ENCODE assay signal across 11 cellular contexts in the genomic region with DNA sequence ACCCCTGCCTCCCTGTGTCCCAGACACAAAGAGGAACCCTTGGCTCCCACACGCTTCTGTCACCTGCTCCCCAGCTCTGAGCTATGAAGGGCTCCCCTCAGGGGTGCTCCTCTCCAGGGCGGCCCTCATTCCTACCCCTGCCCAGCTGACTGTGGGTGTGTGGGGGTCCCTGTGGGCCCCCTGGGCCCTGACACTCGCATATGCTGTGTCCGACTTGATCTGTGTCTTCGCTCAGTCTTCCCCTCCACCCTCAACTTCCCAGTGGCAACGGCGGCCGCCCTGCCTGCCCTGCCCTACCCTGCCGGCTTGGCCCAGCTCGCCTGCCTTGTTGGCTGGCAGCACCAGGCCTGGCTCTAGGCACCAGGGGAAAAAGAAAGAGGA. TPM values are rescaled to one million over a fixed set of nuclear protein-coding genes. Genes with fewer than 3 reads are reported as not detected.
DNase-seq lines count a peak whose midpoint lies in the region; ATAC-seq and TF ChIP-seq lines count a peak whose summit lies in the region.
"Had no signal": no experiment of that assay in that cellular context is flagged by ENCODE, and none has a peak within 500 bp of the region (broad histone marks: within the 10 kb centered on the region; RNA-seq: fewer than 3 reads in every experiment).

No MANE protein-coding gene starts in this region.

- peaks cover 17% of the 10 kb centered on the region for H3K4me1 Mint-ChIP-seq in activated naive CD4-positive, alpha-beta T cell treated with anti-CD3 and anti-CD28 coated beads, Interleukin-2, amount 10 ng/mL, durations not matched to agents 7 days and 5 days
- peaks cover 21% of the 10 kb centered on the region for H3K4me1 Mint-ChIP-seq in type B pancreatic cell (ENCODE audit: unreplicated experiment)

- H3K4me1 ChIP-seq in ascending aorta = peaks cover 6 to 26% of the 10 kb centered on the region in 2 donors
- H3K4me1 ChIP-seq in mucosa of stomach (ENCODE audit: control insufficient read depth, insufficient read depth, low read length) = peaks cover 21% of the 10 kb centered on the region
- H3K4me1 ChIP-seq: BE2C had no signal

- H3K36me3 Mint-ChIP-seq in activated naive CD4-positive, alpha-beta T cell treated with anti-CD3 and anti-CD28 coated beads, Interleukin-2, amount 10 ng/mL, durations not matched to agents 7 days and 5 days = peaks cover 3% of the 10 kb centered on the region
- H3K36me3 Mint-ChIP-seq in type B pancreatic cell = no peaks in the 10 kb centered on the region

- CTCF ChIA-PET in activated naive CD4-positive, alpha-beta T cell treated with anti-CD3 and anti-CD28 coated beads, Interleukin-2, amount 10 ng/mL, durations not matched to agents 7 days and 5 days (lab: Charles Lee) = interaction anchor here (1.3 kb wide), 1 partner anchor 165 kb away, joined by 4 read pairs; no protein-coding TSS in a partner anchor

- TF ChIP-seq CTCF in ascending aorta (IDR thresholded peaks at IDR 0.05) (no peak), type B pancreatic cell (conservative IDR thresholded peaks at IDR 0.05) (no peak)

- H3K9ac ChIP-seq in mucosa of stomach (ENCODE audit: low read length) = peak overlapping the region; percentile 50

- H3K27ac ChIP-seq in ascending aorta = peak overlapping the region; percentile 82 to 91

- H3K9me3 Mint-ChIP-seq in activated naive CD4-positive, alpha-beta T cell treated with anti-CD3 and anti-CD28 coated beads, Interleukin-2, amount 10 ng/mL, durations not matched to agents 7 days and 5 days = no peaks in the 10 kb centered on the region
- no peaks in the 10 kb centered on the region for H3K9me3 Mint-ChIP-seq in type B pancreatic cell

- peaks cover 78% of the 10 kb centered on the region for H3K27me3 Mint-ChIP-seq in activated naive CD4-positive, alpha-beta T cell treated with anti-CD3 and anti-CD28 coated beads, Interleukin-2, amount 10 ng/mL, durations not matched to agents 7 days and 5 days
- peaks cover 34% of the 10 kb centered on the region for H3K27me3 Mint-ChIP-seq in type B pancreatic cell

- DNase-seq in activated naive CD4-positive, alpha-beta T cell treated with anti-CD3 and anti-CD28 coated beads, Interleukin-2, amount 10 ng/mL, durations not matched to agents 7 days and 5 days = no peak
- no peak for DNase-seq in activated naive CD4-positive, alpha-beta T cell (lab: John Stamatoyannopoulos, UW)
- no peak for DNase-seq in ascending aorta (ENCODE audit: low spot score in 2 of 2)
- DNase-seq in type B pancreatic cell (ENCODE audit: extremely low spot score, unreplicated experiment) = no peak
- DNase-seq in NCI-H1417 treated with DMSO at 0.1 percent for 48 hours (lab: John Stamatoyannopoulos, UW) = no peak
- DNase-seq: BE2C; NCI-H2081 treated with DMSO at 0.1 percent for 48 hours; stimulated activated naive CD4-positive, alpha-beta T cell treated with Interleukin-2 at 50 U/mL for 16 hours had no signal

- H3K4me3 Mint-ChIP-seq in activated naive CD4-positive, alpha-beta T cell treated with anti-CD3 and anti-CD28 coated beads, Interleukin-2, amount 10 ng/mL, durations not matched to agents 7 days and 5 days = peak overlapping the region; percentile 47
- H3K4me3 Mint-ChIP-seq in type B pancreatic cell = peak overlapping the region; percentile 82

- no peak overlapping the region for H3K27ac Mint-ChIP-seq in activated naive CD4-positive, alpha-beta T cell treated with anti-CD3 and anti-CD28 coated beads, Interleukin-2, amount 10 ng/mL, durations not matched to agents 7 days and 5 days
- H3K27ac Mint-ChIP-seq in type B pancreatic cell = no peak overlapping the region

- intact Hi-C loops in ascending aorta (cut with DNase I) = loop anchor here (5.0 kb wide), 1 partner anchor 72 kb away; no protein-coding TSS in a partner anchor

- no peaks in the 10 kb centered on the region for H3K27me3 ChIP-seq in ascending aorta
- peaks cover 13% of the 10 kb centered on the region for H3K27me3 ChIP-seq in mucosa of stomach (ENCODE audit: control insufficient read depth, insufficient read depth, low read length)

- H3K9me3 ChIP-seq in ascending aorta = no peaks in the 10 kb centered on the region
- no peaks in the 10 kb centered on the region for H3K9me3 ChIP-seq in mucosa of stomach (ENCODE audit: control insufficient read depth, low read length)
- H3K9me3 ChIP-seq: BE2C had no signal

- ATAC-seq in GM18502 (IDR thresholded peaks at IDR 0.05; ENCODE audit: poor library complexity, unreplicated experiment) (no peak), HG02759 (IDR thresholded peaks at IDR 0.05; ENCODE audit: unreplicated experiment) (no peak)

- no peaks in the 10 kb centered on the region for H3K36me3 ChIP-seq in ascending aorta
- H3K36me3 ChIP-seq in mucosa of stomach (ENCODE audit: control insufficient read depth, insufficient read depth, low read length) = no peaks in the 10 kb centered on the region
- H3K36me3 ChIP-seq: BE2C had no signal

- peak overlapping the region; percentile 65 to 69 for H3K4me3 ChIP-seq in ascending aorta
- H3K4me3 ChIP-seq in mucosa of stomach (ENCODE audit: low read length) = no peak overlapping the region

RNA-seq across cellular contexts. Expression of a gene that starts 1.2 kb away (rescaled TPM):
- total RNA-seq in ascending aorta (14.5 TPM), type B pancreatic cell (ENCODE audit: low replicate concordance) (0.85 and 1.1 TPM in 2 replicates)
